25 cellular contexts compared by ENCODE assay signal in the genomic region with DNA sequence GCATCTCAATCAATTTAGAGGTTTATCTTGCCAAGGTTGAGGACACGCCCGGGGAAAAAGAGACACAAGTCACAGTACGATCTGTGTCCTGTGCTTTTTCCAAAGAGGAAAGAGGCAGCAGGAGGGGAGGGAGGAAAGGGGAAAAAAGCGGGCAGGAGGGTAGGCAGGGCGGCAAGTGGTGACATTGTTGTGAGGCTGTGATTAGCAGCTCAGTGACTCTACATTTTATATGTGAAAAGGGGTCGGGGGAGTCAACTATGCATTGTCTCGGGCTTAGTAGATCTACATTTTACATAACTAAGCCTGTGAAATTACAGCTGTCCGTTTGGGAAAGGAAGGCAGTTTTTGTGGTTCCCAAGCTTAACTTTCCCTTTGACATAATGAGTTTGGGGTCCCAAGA. TPM values are rescaled to one million over a fixed set of nuclear protein-coding genes. Genes with fewer than 3 reads are reported as not detected.
DNase-seq lines count a peak whose midpoint lies in the region; ATAC-seq and TF ChIP-seq lines count a peak whose summit lies in the region.
"Had no signal": no experiment of that assay in that cellular context is flagged by ENCODE, and none has a peak within 500 bp of the region (broad histone marks: within the 10 kb centered on the region; RNA-seq: fewer than 3 reads in every experiment).

No MANE protein-coding gene starts in this region.

- peaks cover 33 to 43% of the 10 kb centered on the region in 2 donors for H3K4me1 ChIP-seq in naive thymus-derived CD4-positive, alpha-beta T cell (ENCODE audit: control insufficient read depth in 2 of 2, insufficient read depth in 2 of 2, low read length in 2 of 2)

- no peaks in the 10 kb centered on the region for H3K27me3 Mint-ChIP-seq in activated CD4-positive, alpha-beta T cell treated with anti-CD3 and anti-CD28 coated beads for 36 hours
- H3K27me3 Mint-ChIP-seq in CD4-positive, alpha-beta T cell, result no peaks in the 10 kb centered on the region
- no peaks in the 10 kb centered on the region for H3K27me3 Mint-ChIP-seq in activated B cell treated with CpG ODN at 0.5 μM for 24 hours
- H3K27me3 Mint-ChIP-seq in naive thymus-derived CD4-positive, alpha-beta T cell, result no peaks in the 10 kb centered on the region

- no peak overlapping the region for H3K4me3 ChIP-seq in naive thymus-derived CD4-positive, alpha-beta T cell (ENCODE audit: low read length)
- H3K4me3 ChIP-seq: cardiac muscle cell, stomach, tibial nerve had no signal

- H3K9me3 ChIP-seq in CD4-positive, alpha-beta T cell (ENCODE audit: control insufficient read depth, low read length), result no peaks in the 10 kb centered on the region
- no peaks in the 10 kb centered on the region for H3K9me3 ChIP-seq in naive thymus-derived CD4-positive, alpha-beta T cell (ENCODE audit: control insufficient read depth in 2 of 3, low read length in 3 of 3)
- H3K9me3 ChIP-seq: stomach, tibial nerve had no signal

- CTCF ChIA-PET in activated CD4-positive, alpha-beta T cell treated with anti-CD3 and anti-CD28 coated beads for 36 hours (lab: Charles Lee), result interaction anchor here (1.4 to 2.1 kb wide), 2 partner anchors 15 to 25 kb away, joined by 4 to 13 read pairs; no protein-coding TSS in a partner anchor
- CTCF ChIA-PET in CD4-positive, alpha-beta T cell (lab: Charles Lee), result interaction anchor here (1.2 to 3.6 kb wide), 2 partner anchors 15 to 25 kb away, joined by 4 to 19 read pairs; partner anchors contain the start of gene ATP6V0D1
- CTCF ChIA-PET in activated B cell treated with CpG ODN at 0.5 μM for 24 hours (lab: Charles Lee), result interaction anchor here (1.2 kb wide), 1 partner anchor 14 kb away, joined by 5 read pairs; no protein-coding TSS in a partner anchor
- CTCF ChIA-PET in naive thymus-derived CD4-positive, alpha-beta T cell (lab: Charles Lee), result interaction anchor here (0.7 to 1.0 kb wide), 3 partner anchors 9 to 152 kb away, joined by 3 to 5 read pairs (median 4); no protein-coding TSS in a partner anchor

- peak overlapping the region; percentile 77 for H3K27ac Mint-ChIP-seq in activated CD4-positive, alpha-beta T cell treated with anti-CD3 and anti-CD28 coated beads for 36 hours
- peak overlapping the region; percentile 83 for H3K27ac Mint-ChIP-seq in CD4-positive, alpha-beta T cell
- peak overlapping the region; percentile 50 for H3K27ac Mint-ChIP-seq in activated B cell treated with CpG ODN at 0.5 μM for 24 hours
- peak overlapping the region; percentile 33 to 92 (median 84) for H3K27ac Mint-ChIP-seq in naive thymus-derived CD4-positive, alpha-beta T cell

- no peak for DNase-seq in activated CD4-positive, alpha-beta T cell treated with anti-CD3 and anti-CD28 coated beads for 36 hours
- no peak for DNase-seq in activated CD4-positive, alpha-beta T cell treated with anti-CD3 and anti-CD28 coated beads for 1 hour
- no peak for DNase-seq in CD4-positive, alpha-beta T cell
- DNase-seq in activated B cell treated with CpG ODN at 0.5 μM for 24 hours (no peak), T-helper 9 cell (no peak), NCI-H1436 (lab: John Stamatoyannopoulos, UW) (no peak)
- no peak for DNase-seq in naive thymus-derived CD4-positive, alpha-beta T cell
- no peak for DNase-seq in activated CD8-positive, alpha-beta memory T cell treated with anti-CD3 and anti-CD28 coated beads, Interleukin-2, amount 50 U/mL, for 4 hours
- DNase-seq: 8988T; aorta; GDM1; GOT3; islet precursor cell; midbrain; NCI-H510A treated with DMSO at 0.1 percent for 48 hours; NK-92 treated with Interleukin-12 subunit alpha and Interleukin-12 subunit beta, amount 100 ng/mL, for 24 hours; stimulated activated CD4-positive, alpha-beta T cell treated with anti-CD3 and anti-CD28 coated beads, Interleukin-4, amount 100 ng/mL, for 4 hours; stomach had no signal

- no peak overlapping the region for H3K27ac ChIP-seq in CD4-positive, alpha-beta T cell (ENCODE audit: low read depth, low read length)
- peak overlapping the region; percentile 20 for H3K27ac ChIP-seq in naive thymus-derived CD4-positive, alpha-beta T cell (ENCODE audit: low read depth, low read length)
- H3K27ac ChIP-seq: cardiac muscle cell, stomach, tibial nerve had no signal

- H3K4me3 Mint-ChIP-seq in activated CD4-positive, alpha-beta T cell treated with anti-CD3 and anti-CD28 coated beads for 36 hours, result no peak overlapping the region
- peak overlapping the region; percentile 4 for H3K4me3 Mint-ChIP-seq in CD4-positive, alpha-beta T cell
- no peak overlapping the region for H3K4me3 Mint-ChIP-seq in activated B cell treated with CpG ODN at 0.5 μM for 24 hours
- peak overlapping the region in 6 of 10 donors; percentile 6 to 58 (median 48) for H3K4me3 Mint-ChIP-seq in naive thymus-derived CD4-positive, alpha-beta T cell

- peaks cover 9% of the 10 kb centered on the region for H3K36me3 Mint-ChIP-seq in activated CD4-positive, alpha-beta T cell treated with anti-CD3 and anti-CD28 coated beads for 36 hours (ENCODE audit: low read depth)
- H3K36me3 Mint-ChIP-seq in CD4-positive, alpha-beta T cell (ENCODE audit: low read depth), result no peaks in the 10 kb centered on the region
- H3K36me3 Mint-ChIP-seq in activated B cell treated with CpG ODN at 0.5 μM for 24 hours (ENCODE audit: low read depth), result peaks cover 7% of the 10 kb centered on the region
- peaks cover 0 to 25% (median 7%) of the 10 kb centered on the region in 5 donors for H3K36me3 Mint-ChIP-seq in naive thymus-derived CD4-positive, alpha-beta T cell

- H3K36me3 ChIP-seq in naive thymus-derived CD4-positive, alpha-beta T cell (ENCODE audit: control insufficient read depth in 2 of 3, insufficient read depth in 3 of 3, low read length in 3 of 3), result no peaks in the 10 kb centered on the region
- H3K36me3 ChIP-seq: cardiac muscle cell, stomach had no signal

- intact Hi-C loops in activated CD4-positive, alpha-beta T cell treated with anti-CD3 and anti-CD28 coated beads for 36 hours (cut with DNase I, micrococcal nuclease), result no loop called here
- intact Hi-C loops in CD4-positive, alpha-beta T cell (cut with DNase I, micrococcal nuclease), result no loop called here
- intact Hi-C loops in activated B cell treated with CpG ODN at 0.5 μM for 24 hours (cut with micrococcal nuclease), result no loop called here
- intact Hi-C loops in naive thymus-derived CD4-positive, alpha-beta T cell (cut with micrococcal nuclease), result no loop called here

- no peak for TF ChIP-seq CTCF in CD4-positive, alpha-beta T cell (IDR thresholded peaks at IDR 0.05)
- TF ChIP-seq CTCF in activated B cell treated with CpG ODN at 0.5 μM for 24 hours (IDR thresholded peaks at IDR 0.05), result no peak

- H3K9me3 Mint-ChIP-seq in activated CD4-positive, alpha-beta T cell treated with anti-CD3 and anti-CD28 coated beads for 36 hours (ENCODE audit: low read depth), result no peaks in the 10 kb centered on the region
- no peaks in the 10 kb centered on the region for H3K9me3 Mint-ChIP-seq in CD4-positive, alpha-beta T cell
- H3K9me3 Mint-ChIP-seq in activated B cell treated with CpG ODN at 0.5 μM for 24 hours, result no peaks in the 10 kb centered on the region
- H3K9me3 Mint-ChIP-seq in naive thymus-derived CD4-positive, alpha-beta T cell, result peaks cover 0 to 2% (median 0%) of the 10 kb centered on the region in 11 donors

- no peaks in the 10 kb centered on the region for H3K27me3 ChIP-seq in CD4-positive, alpha-beta T cell (ENCODE audit: control insufficient read depth, insufficient read depth, low read length)
- H3K27me3 ChIP-seq in naive thymus-derived CD4-positive, alpha-beta T cell (ENCODE audit: control insufficient read depth in 2 of 2, insufficient read depth in 2 of 2, low read length in 2 of 2), result no peaks in the 10 kb centered on the region
- H3K27me3 ChIP-seq: stomach, tibial nerve had no signal

- H3K4me1 Mint-ChIP-seq in activated CD4-positive, alpha-beta T cell treated with anti-CD3 and anti-CD28 coated beads for 36 hours, result peaks cover 45% of the 10 kb centered on the region
- H3K4me1 Mint-ChIP-seq in CD4-positive, alpha-beta T cell (ENCODE audit: low read depth), result peaks cover 56% of the 10 kb centered on the region
- peaks cover 50% of the 10 kb centered on the region for H3K4me1 Mint-ChIP-seq in activated B cell treated with CpG ODN at 0.5 μM for 24 hours
- H3K4me1 Mint-ChIP-seq in naive thymus-derived CD4-positive, alpha-beta T cell, result peaks cover 37 to 69% (median 55%) of the 10 kb centered on the region in 7 donors

- ATAC-seq in activated CD4-positive, alpha-beta T cell treated with anti-CD3 and anti-CD28 coated beads for 36 hours, result no peak
- no peak for ATAC-seq in CD4-positive, alpha-beta T cell (ENCODE audit: poor library complexity)
- no peak for ATAC-seq in activated B cell treated with CpG ODN at 0.5 μM for 24 hours (ENCODE audit: low read depth)
- ATAC-seq in naive thymus-derived CD4-positive, alpha-beta T cell, result no peak
- ATAC-seq: Panc1, sciatic nerve had no signal

- POLR2A ChIA-PET in activated CD4-positive, alpha-beta T cell treated with anti-CD3 and anti-CD28 coated beads for 36 hours (lab: Charles Lee), result interaction anchor here (0.8 kb wide), 1 partner anchor 116 kb away, joined by 5 read pairs; no protein-coding TSS in a partner anchor
- POLR2A ChIA-PET in CD4-positive, alpha-beta T cell (lab: Charles Lee), result no interaction called here
- POLR2A ChIA-PET in activated B cell treated with CpG ODN at 0.5 μM for 24 hours (lab: Charles Lee), result interaction anchor here (0.6 to 1.5 kb wide), 4 partner anchors 11 to 648 kb away, joined by 3 to 5 read pairs (median 4); partner anchors contain the start of gene ATP6V0D1
- POLR2A ChIA-PET in naive thymus-derived CD4-positive, alpha-beta T cell (lab: Charles Lee), result no interaction called here

RNA-seq across cellular contexts. Expression of gene RIPOR1, which starts 22.2 kb away (rescaled TPM):
- 10 to 100 TPM; 18.9 to 24.1 TPM for total RNA-seq in activated CD4-positive, alpha-beta T cell treated with anti-CD3 and anti-CD28 coated beads for 36 hours
- 10 to 100 TPM; 21.3 to 25.4 TPM for total RNA-seq in CD4-positive, alpha-beta T cell
- 136 and 159 TPM in 2 replicates for total RNA-seq in activated B cell treated with CpG ODN at 0.5 μM for 24 hours
- 100 to 1,000 TPM in 1 of 5 experiments, 10 to 100 TPM in 4; 39.7 to 103 (median 48.9) TPM for total RNA-seq in naive thymus-derived CD4-positive, alpha-beta T cell
- polyA plus RNA-seq in naive thymus-derived CD4-positive, alpha-beta T cell, result 1 to 10 TPM; 2.5 to 5.0 TPM

RNA-seq across cellular contexts. Expression of gene AGRP, which starts 23.1 kb away (rescaled TPM):
- not detected for total RNA-seq in activated CD4-positive, alpha-beta T cell treated with anti-CD3 and anti-CD28 coated beads for 36 hours
- total RNA-seq in CD4-positive, alpha-beta T cell, result not detected
- total RNA-seq in activated B cell treated with CpG ODN at 0.5 μM for 24 hours, result not detected in 2 replicates
- not detected for total RNA-seq in naive thymus-derived CD4-positive, alpha-beta T cell
- polyA plus RNA-seq in naive thymus-derived CD4-positive, alpha-beta T cell, result not detected
- total RNA-seq: aorta, cardiac muscle cell, fibroblast of lung, liver, sciatic nerve, stomach, tibial nerve had no signal
- polyA plus RNA-seq: cardiac muscle cell, fibroblast of lung, neural cell, stomach had no signal

RNA-seq across cellular contexts. Expression of gene ATP6V0D1, which starts 25.5 kb away (rescaled TPM):
- 10 to 100 TPM; 16.3 to 17.3 TPM for total RNA-seq in activated CD4-positive, alpha-beta T cell treated with anti-CD3 and anti-CD28 coated beads for 36 hours
- total RNA-seq in CD4-positive, alpha-beta T cell, result 10 to 100 TPM; 39.4 to 41.7 TPM
- total RNA-seq in activated B cell treated with CpG ODN at 0.5 μM for 24 hours, result 70.2 and 74.5 TPM in 2 replicates
- total RNA-seq in naive thymus-derived CD4-positive, alpha-beta T cell, result 100 to 1,000 TPM in 1 of 5 experiments, 10 to 100 TPM in 4; 35.8 to 104 (median 54.7) TPM
- polyA plus RNA-seq in naive thymus-derived CD4-positive, alpha-beta T cell, result 100 to 1,000 TPM in 1 of 2 donors, 10 to 100 TPM in 1; 61.5 to 102 TPM

RNA-seq across cellular contexts. Expression of gene CTCF, which starts 55.9 kb away (rescaled TPM):
- 10 to 100 TPM; 51.0 to 66.4 TPM for total RNA-seq in activated CD4-positive, alpha-beta T cell treated with anti-CD3 and anti-CD28 coated beads for 36 hours
- 10 to 100 TPM; 43.8 to 46.4 TPM for total RNA-seq in CD4-positive, alpha-beta T cell
- 53.1 and 59.6 TPM in 2 replicates for total RNA-seq in activated B cell treated with CpG ODN at 0.5 μM for 24 hours
- 10 to 100 TPM; 51.4 to 78.6 (median 67.3) TPM for total RNA-seq in naive thymus-derived CD4-positive, alpha-beta T cell
- 10 to 100 TPM; 49.8 to 59.8 TPM for polyA plus RNA-seq in naive thymus-derived CD4-positive, alpha-beta T cell

Comparison
In these comparisons a context has a peak if more than half of its experiments do, and no peak if none do; other contexts are left out.
1. H3K4me3 Mint-ChIP-seq: peak in CD4-positive, alpha-beta T cell (single experiment) and naive thymus-derived CD4-positive, alpha-beta T cell (6 of 10); none in activated CD4-positive, alpha-beta T cell treated with anti-CD3 and anti-CD28 coated beads for 36 hours (single experiment) and activated B cell treated with CpG ODN at 0.5 μM for 24 hours (single experiment).
2. POLR2A ChIA-PET loops: an anchor here in activated CD4-positive, alpha-beta T cell treated with anti-CD3 and anti-CD28 coated beads for 36 hours (0.8 kb wide) and activated B cell treated with CpG ODN at 0.5 μM for 24 hours (0.6 to 1.5 kb wide); none called in CD4-positive, alpha-beta T cell and naive thymus-derived CD4-positive, alpha-beta T cell.
3. Peak in every context shown above with its lines, with median percentiles within 50 percentile points of each other: H3K27ac Mint-ChIP-seq.